15 cellular contexts compared by ENCODE assay signal in the genomic region with DNA sequence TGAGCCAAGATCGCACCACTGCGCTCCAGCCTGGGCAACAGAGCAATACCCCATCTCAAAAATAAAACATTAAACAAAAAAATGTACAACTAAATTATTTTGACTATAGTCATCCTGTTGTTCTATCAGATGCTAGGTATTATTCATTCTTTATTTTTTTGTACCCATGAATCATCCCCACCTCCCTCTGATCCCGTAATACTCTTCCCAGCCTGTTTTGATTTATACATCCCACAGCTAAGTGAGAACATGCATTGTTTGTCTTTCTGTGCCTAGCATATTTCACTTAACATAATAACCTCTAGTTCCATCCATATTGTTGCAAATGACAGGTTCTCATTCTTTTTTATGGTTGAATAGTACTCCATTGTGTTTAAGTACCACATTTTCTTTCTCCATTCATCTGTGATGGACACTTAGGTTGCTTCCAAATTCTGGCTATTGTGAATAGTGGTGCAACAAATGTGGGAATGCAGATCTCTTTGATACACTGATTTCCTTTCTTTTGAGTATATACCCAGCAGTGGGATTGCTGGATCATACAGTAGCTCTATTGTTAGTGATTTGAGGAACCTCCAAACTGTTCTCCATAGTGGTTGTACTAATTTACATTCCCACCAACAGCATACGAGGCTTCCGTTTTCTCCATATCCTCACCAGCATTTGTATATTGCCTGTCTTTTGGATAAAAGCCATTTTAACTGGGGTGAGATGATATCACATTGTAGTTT.
DNase-seq lines count a peak whose midpoint lies in the region; ATAC-seq, FAIRE-seq and TF ChIP-seq lines count a peak whose summit lies in the region.
"Had no signal": no experiment of that assay in that cellular context is flagged by ENCODE, and none has a peak within 500 bp of the region (broad histone marks: within the 10 kb centered on the region; RNA-seq: fewer than 3 reads in every experiment).

No MANE protein-coding gene starts in this region.

- H3K4me1 Mint-ChIP-seq in astrocyte (ENCODE audit: low read depth, unreplicated experiment) = peaks cover 17% of the 10 kb centered on the region
- H3K4me1 Mint-ChIP-seq in GM23338 = no peaks in the 10 kb centered on the region

- H3K27me3 Mint-ChIP-seq in astrocyte (ENCODE audit: low read depth, unreplicated experiment) (no peaks in the 10 kb centered on the region), GM23338 (ENCODE audit: insufficient read depth, low read depth, poor library complexity) (peaks cover 2% of the 10 kb centered on the region)
- H3K27me3 Mint-ChIP-seq: CD4-positive, CD25-positive, alpha-beta regulatory T cell had no signal

- DNase-seq in ELR (ENCODE audit: low read depth) (peak; percentile 56), Karpas-422 (peak; percentile 14), astrocyte (ENCODE audit: low read depth) (no peak), foreskin melanocyte (peak; percentile 90), NCI-H2227 treated with DMSO at 0.1 percent for 48 hours (lab: John Stamatoyannopoulos, UW) (no peak), Right ventricle myocardium superior (no peak), GM23338 (ENCODE audit: low spot score) (no peak)
- DNase-seq: CD4-positive, CD25-positive, alpha-beta regulatory T cell; DMS79; GF-D8; NCI-H1694; NCI-H774; SHP77 treated with DMSO at 0.1 percent for 48 hours; SW 1271 had no signal

- H3F3A ChIP-seq in GM23338 (replicated peaks; ENCODE audit: low read depth) = 0 out of 2 replicates have a peak, but pooled peaks cover 3% of the 10 kb centered on the region

- H3K9me3 Mint-ChIP-seq in astrocyte (ENCODE audit: unreplicated experiment) (no peaks in the 10 kb centered on the region), GM23338 (no peaks in the 10 kb centered on the region)
- H3K9me3 Mint-ChIP-seq: CD4-positive, CD25-positive, alpha-beta regulatory T cell had no signal

- H3K27ac Mint-ChIP-seq in astrocyte (ENCODE audit: unreplicated experiment) (no peak overlapping the region), GM23338 (no peak overlapping the region)

- no peaks in the 10 kb centered on the region for H3K27me3 ChIP-seq in Karpas-422 (ENCODE audit: low read length)
- no peaks in the 10 kb centered on the region for H3K27me3 ChIP-seq in astrocyte (ENCODE audit: insufficient read depth, low read length)
- H3K27me3 ChIP-seq in GM23338 (ENCODE audit: insufficient read depth) = no peaks in the 10 kb centered on the region

- H3K27ac ChIP-seq in Karpas-422 (ENCODE audit: low read length) (no peak overlapping the region), astrocyte (ENCODE audit: low read depth, low read length) (peak overlapping the region; percentile 19), GM23338 (ENCODE audit: low read depth) (no peak overlapping the region)

- peaks cover 36% of the 10 kb centered on the region for H3K36me3 Mint-ChIP-seq in astrocyte (ENCODE audit: low read depth, unreplicated experiment)
- peaks cover 87% of the 10 kb centered on the region for H3K36me3 Mint-ChIP-seq in GM23338 (ENCODE audit: low read depth)

- no peak overlapping the region for H2AFZ ChIP-seq in Karpas-422 (ENCODE audit: low read length)
- H2AFZ ChIP-seq in astrocyte (ENCODE audit: low read depth, low read length) = no peak overlapping the region
- H2AFZ ChIP-seq in GM23338 = no peak overlapping the region

- TF ChIP-seq CTCF in astrocyte (IDR thresholded peaks at IDR 0.05; ENCODE audit: insufficient read depth, low read depth, low read length) (no peak), GM23338 (conservative IDR thresholded peaks at IDR 0.05; ENCODE audit: low read depth in 2 of 2) (no peak)

- H3K4me2 ChIP-seq in Karpas-422 (ENCODE audit: low read depth, low read length, poor library complexity, severe bottlenecking) = no peak overlapping the region
- H3K4me2 ChIP-seq in astrocyte (ENCODE audit: low read length) = no peak overlapping the region
- no peak overlapping the region for H3K4me2 ChIP-seq in GM23338

- H3K4me1 ChIP-seq in Karpas-422 (ENCODE audit: low read length) (no peaks in the 10 kb centered on the region), astrocyte (ENCODE audit: insufficient read depth, low read length) (peaks cover 10% of the 10 kb centered on the region), GM23338 (ENCODE audit: insufficient read depth) (no peaks in the 10 kb centered on the region)

- no peak overlapping the region for H3K9ac ChIP-seq in Karpas-422 (ENCODE audit: low read length)
- no peak overlapping the region for H3K9ac ChIP-seq in astrocyte (ENCODE audit: low read length)

- H4K20me1 ChIP-seq in Karpas-422 (ENCODE audit: insufficient read depth, low read depth, low read length) = no peaks in the 10 kb centered on the region
- H4K20me1 ChIP-seq in astrocyte (ENCODE audit: insufficient read depth, low read length) = peaks cover 27% of the 10 kb centered on the region
- H4K20me1 ChIP-seq in GM23338 (replicated peaks; ENCODE audit: insufficient read depth) = peaks cover 3% of the 10 kb centered on the region; the same call in 1 of the 2 replicates

- H3K9me3 ChIP-seq in Karpas-422 (ENCODE audit: low read length) (no peaks in the 10 kb centered on the region), astrocyte (ENCODE audit: insufficient read depth, low read depth, low read length) (no peaks in the 10 kb centered on the region)

- H3K9me2 ChIP-seq in Karpas-422 (replicated peaks; ENCODE audit: insufficient read depth, low read length) = no peaks in the 10 kb centered on the region
- H3K9me2 ChIP-seq in GM23338 (ENCODE audit: insufficient read depth) = no peaks in the 10 kb centered on the region

- H3K4me3 ChIP-seq in Karpas-422 (ENCODE audit: low read length) (no peak overlapping the region), astrocyte (ENCODE audit: insufficient read depth, low read depth, low read length) (no peak overlapping the region), GM23338 (no peak overlapping the region)

- H3K79me2 ChIP-seq in Karpas-422 (ENCODE audit: low read length) = no peaks in the 10 kb centered on the region
- peaks cover 14% of the 10 kb centered on the region for H3K79me2 ChIP-seq in astrocyte (ENCODE audit: insufficient read depth, low read length)
- peaks cover 10% of the 10 kb centered on the region for H3K79me2 ChIP-seq in GM23338 (replicated peaks; ENCODE audit: insufficient read depth)

- H3K36me3 ChIP-seq in Karpas-422 (ENCODE audit: insufficient read depth, low read length) (no peaks in the 10 kb centered on the region), astrocyte (ENCODE audit: insufficient read depth, low read length) (peaks cover 46% of the 10 kb centered on the region), GM23338 (ENCODE audit: insufficient read depth) (peaks cover 67% of the 10 kb centered on the region)

- H3K4me3 Mint-ChIP-seq in astrocyte (ENCODE audit: unreplicated experiment) (no peak overlapping the region), GM23338 (no peak overlapping the region)
- H3K4me3 Mint-ChIP-seq: CD4-positive, CD25-positive, alpha-beta regulatory T cell had no signal

- no peak for ATAC-seq in Right ventricle myocardium superior (ENCODE audit: poor library complexity)
- ATAC-seq in GM23338 = no peak
- ATAC-seq in GM19395 (IDR thresholded peaks at IDR 0.05; ENCODE audit: unreplicated experiment) = no peak

- no peak for FAIRE-seq in astrocyte (lab: Jason Lieb, UNC)

- intact Hi-C loops in Right ventricle myocardium superior (cut with DNase I) = no loop called here

TF ChIP-seq in GM23338, 12 proteins besides CTCF, POLR2A, EP300 and RAD21 (continues in another document):
- TF ChIP-seq, protein P1, sequence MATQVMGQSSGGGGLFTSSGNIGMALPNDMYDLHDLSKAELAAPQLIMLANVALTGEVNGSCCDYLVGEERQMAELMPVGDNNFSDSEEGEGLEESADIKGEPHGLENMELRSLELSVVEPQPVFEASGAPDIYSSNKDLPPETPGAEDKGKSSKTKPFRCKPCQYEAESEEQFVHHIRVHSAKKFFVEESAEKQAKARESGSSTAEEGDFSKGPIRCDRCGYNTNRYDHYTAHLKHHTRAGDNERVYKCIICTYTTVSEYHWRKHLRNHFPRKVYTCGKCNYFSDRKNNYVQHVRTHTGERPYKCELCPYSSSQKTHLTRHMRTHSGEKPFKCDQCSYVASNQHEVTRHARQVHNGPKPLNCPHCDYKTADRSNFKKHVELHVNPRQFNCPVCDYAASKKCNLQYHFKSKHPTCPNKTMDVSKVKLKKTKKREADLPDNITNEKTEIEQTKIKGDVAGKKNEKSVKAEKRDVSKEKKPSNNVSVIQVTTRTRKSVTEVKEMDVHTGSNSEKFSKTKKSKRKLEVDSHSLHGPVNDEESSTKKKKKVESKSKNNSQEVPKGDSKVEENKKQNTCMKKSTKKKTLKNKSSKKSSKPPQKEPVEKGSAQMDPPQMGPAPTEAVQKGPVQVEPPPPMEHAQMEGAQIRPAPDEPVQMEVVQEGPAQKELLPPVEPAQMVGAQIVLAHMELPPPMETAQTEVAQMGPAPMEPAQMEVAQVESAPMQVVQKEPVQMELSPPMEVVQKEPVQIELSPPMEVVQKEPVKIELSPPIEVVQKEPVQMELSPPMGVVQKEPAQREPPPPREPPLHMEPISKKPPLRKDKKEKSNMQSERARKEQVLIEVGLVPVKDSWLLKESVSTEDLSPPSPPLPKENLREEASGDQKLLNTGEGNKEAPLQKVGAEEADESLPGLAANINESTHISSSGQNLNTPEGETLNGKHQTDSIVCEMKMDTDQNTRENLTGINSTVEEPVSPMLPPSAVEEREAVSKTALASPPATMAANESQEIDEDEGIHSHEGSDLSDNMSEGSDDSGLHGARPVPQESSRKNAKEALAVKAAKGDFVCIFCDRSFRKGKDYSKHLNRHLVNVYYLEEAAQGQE (IDR thresholded peaks at IDR 0.05; ENCODE audit: unreplicated experiment) = no peak

Comparison
In these comparisons a context has a peak if more than half of its experiments do, and no peak if none do; other contexts are left out.
1. DNase-seq: peak in ELR (single experiment), Karpas-422 (single experiment) and foreskin melanocyte (single experiment); none in astrocyte (single experiment), NCI-H2227 treated with DMSO at 0.1 percent for 48 hours (single experiment), Right ventricle myocardium superior (single experiment) and GM23338 (single experiment).